In the genomic region with DNA sequence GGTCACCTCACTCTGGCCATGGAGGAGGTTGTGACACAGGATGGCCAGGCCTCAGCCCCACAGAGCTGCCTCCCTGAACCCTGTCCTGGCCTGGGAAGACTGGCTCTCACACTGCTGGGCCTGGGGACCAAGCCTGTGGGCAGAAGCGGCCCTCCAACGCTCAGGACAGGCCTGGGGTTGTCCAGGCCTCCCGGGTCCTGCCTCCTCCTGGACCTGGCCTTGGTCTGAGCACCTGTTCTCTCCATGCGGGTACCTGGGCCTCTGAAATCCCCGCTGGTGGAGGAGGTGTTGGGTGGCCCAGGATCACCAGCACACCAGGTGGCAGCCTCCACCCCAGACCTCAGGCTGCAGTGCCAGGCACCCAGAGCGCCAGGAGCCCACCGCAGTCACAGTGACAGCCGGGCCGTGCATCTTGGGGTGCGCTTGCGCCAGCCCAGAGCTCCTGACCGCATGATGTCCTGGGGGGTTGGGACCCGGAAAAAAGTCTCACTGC, we compare ENCODE assay signal across 1 cellular context.
TF ChIP-seq lines count a peak whose summit lies in the region.

No MANE protein-coding gene starts in this region.

TF ChIP-seq in K562, 482 proteins besides CTCF, POLR2A, EP300 and RAD21:
- TF ChIP-seq TEAD4 (IDR thresholded peaks at IDR 0.05; ENCODE audit: low read length) (no peak), TEAD4 (CRISPR knock-in tag; IDR thresholded peaks at IDR 0.05; ENCODE audit: borderline replicate concordance) (no peak)
- TF ChIP-seq, protein P1, sequence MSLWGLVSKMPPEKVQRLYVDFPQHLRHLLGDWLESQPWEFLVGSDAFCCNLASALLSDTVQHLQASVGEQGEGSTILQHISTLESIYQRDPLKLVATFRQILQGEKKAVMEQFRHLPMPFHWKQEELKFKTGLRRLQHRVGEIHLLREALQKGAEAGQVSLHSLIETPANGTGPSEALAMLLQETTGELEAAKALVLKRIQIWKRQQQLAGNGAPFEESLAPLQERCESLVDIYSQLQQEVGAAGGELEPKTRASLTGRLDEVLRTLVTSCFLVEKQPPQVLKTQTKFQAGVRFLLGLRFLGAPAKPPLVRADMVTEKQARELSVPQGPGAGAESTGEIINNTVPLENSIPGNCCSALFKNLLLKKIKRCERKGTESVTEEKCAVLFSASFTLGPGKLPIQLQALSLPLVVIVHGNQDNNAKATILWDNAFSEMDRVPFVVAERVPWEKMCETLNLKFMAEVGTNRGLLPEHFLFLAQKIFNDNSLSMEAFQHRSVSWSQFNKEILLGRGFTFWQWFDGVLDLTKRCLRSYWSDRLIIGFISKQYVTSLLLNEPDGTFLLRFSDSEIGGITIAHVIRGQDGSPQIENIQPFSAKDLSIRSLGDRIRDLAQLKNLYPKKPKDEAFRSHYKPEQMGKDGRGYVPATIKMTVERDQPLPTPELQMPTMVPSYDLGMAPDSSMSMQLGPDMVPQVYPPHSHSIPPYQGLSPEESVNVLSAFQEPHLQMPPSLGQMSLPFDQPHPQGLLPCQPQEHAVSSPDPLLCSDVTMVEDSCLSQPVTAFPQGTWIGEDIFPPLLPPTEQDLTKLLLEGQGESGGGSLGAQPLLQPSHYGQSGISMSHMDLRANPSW (CRISPR knock-in tag; IDR thresholded peaks at IDR 0.05), result no peak
TF ChIP-seq in K562: peak in this region for 0.
